In the genomic region with DNA sequence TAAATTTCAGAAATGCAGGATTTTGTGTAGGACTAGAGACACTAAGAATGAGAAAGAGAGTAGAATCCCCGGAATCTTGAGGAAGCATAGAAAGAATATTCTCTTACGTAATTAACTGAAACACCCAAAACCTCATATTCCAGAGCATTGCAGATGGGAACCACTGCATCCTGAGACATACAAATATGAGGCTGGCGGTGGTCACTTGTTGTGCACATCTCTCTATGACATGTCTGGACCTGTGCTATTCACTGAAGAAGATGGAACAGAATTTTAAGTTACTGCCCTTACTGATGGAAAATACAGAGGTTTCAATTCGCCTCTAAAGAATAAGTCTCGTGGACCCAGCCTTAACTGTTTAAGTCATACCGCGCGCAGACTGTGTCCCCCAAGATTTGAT, we compare ENCODE assay signal across 8 cellular contexts. TPM values are rescaled to one million over a fixed set of nuclear protein-coding genes. Genes with fewer than 3 reads are reported as not detected.
DNase-seq lines count a peak whose midpoint lies in the region; ATAC-seq and TF ChIP-seq lines count a peak whose summit lies in the region.

No MANE protein-coding gene starts in this region.

- peaks cover 24% of the 10 kb centered on the region for H3K4me1 Mint-ChIP-seq in activated naive CD4-positive, alpha-beta T cell treated with anti-CD3 and anti-CD28 coated beads, Interleukin-2, amount 50 U/mL, for 24 hours
- H3K4me1 Mint-ChIP-seq in activated T-helper 2 cell treated with anti-CD3 and anti-CD28 coated beads, Interferon-gamma antibody, Interleukin-2, Interleukin-4, amounts not matched to agents 10 μg/mL and 5 μg/mL and 100 μg/mL, durations not matched to agents 14 hours and 24 hours and 36 hours (ENCODE audit: low read depth) = peaks cover 25% of the 10 kb centered on the region
- peaks cover 12% of the 10 kb centered on the region for H3K4me1 Mint-ChIP-seq in type B pancreatic cell (ENCODE audit: unreplicated experiment)

- TF ChIP-seq CTCF in left lung (IDR thresholded peaks at IDR 0.05) (no peak), type B pancreatic cell (conservative IDR thresholded peaks at IDR 0.05) (no peak)

- H3K4me3 Mint-ChIP-seq in activated naive CD4-positive, alpha-beta T cell treated with anti-CD3 and anti-CD28 coated beads, Interleukin-2, amount 50 U/mL, for 24 hours = peak overlapping the region; percentile 95
- H3K4me3 Mint-ChIP-seq in activated T-helper 2 cell treated with anti-CD3 and anti-CD28 coated beads, Interferon-gamma antibody, Interleukin-2, Interleukin-4, amounts not matched to agents 10 μg/mL and 5 μg/mL and 100 μg/mL, durations not matched to agents 14 hours and 24 hours and 36 hours (ENCODE audit: low read depth) = peak overlapping the region; percentile 91
- peak overlapping the region; percentile 93 for H3K4me3 Mint-ChIP-seq in type B pancreatic cell

- ATAC-seq in left lung = no peak

- peak overlapping the region in 1 of 2 donors; percentile 89 for H3K27ac ChIP-seq in left lung

- no peaks in the 10 kb centered on the region for H3K9me3 ChIP-seq in left lung

- no peaks in the 10 kb centered on the region for H3K27me3 Mint-ChIP-seq in activated naive CD4-positive, alpha-beta T cell treated with anti-CD3 and anti-CD28 coated beads, Interleukin-2, amount 50 U/mL, for 24 hours
- H3K27me3 Mint-ChIP-seq in activated T-helper 2 cell treated with anti-CD3 and anti-CD28 coated beads, Interferon-gamma antibody, Interleukin-2, Interleukin-4, amounts not matched to agents 10 μg/mL and 5 μg/mL and 100 μg/mL, durations not matched to agents 14 hours and 24 hours and 36 hours (ENCODE audit: low read depth) = no peaks in the 10 kb centered on the region
- H3K27me3 Mint-ChIP-seq in type B pancreatic cell = no peaks in the 10 kb centered on the region

- no peaks in the 10 kb centered on the region for H3K9me3 Mint-ChIP-seq in activated naive CD4-positive, alpha-beta T cell treated with anti-CD3 and anti-CD28 coated beads, Interleukin-2, amount 50 U/mL, for 24 hours
- H3K9me3 Mint-ChIP-seq in activated T-helper 2 cell treated with anti-CD3 and anti-CD28 coated beads, Interferon-gamma antibody, Interleukin-2, Interleukin-4, amounts not matched to agents 10 μg/mL and 5 μg/mL and 100 μg/mL, durations not matched to agents 14 hours and 24 hours and 36 hours = no peaks in the 10 kb centered on the region
- H3K9me3 Mint-ChIP-seq in type B pancreatic cell = no peaks in the 10 kb centered on the region

- H3K4me3 ChIP-seq in left lung = peak overlapping the region; percentile 65 to 81

- H3K27ac Mint-ChIP-seq in activated naive CD4-positive, alpha-beta T cell treated with anti-CD3 and anti-CD28 coated beads, Interleukin-2, amount 50 U/mL, for 24 hours = peak overlapping the region; percentile 90
- peak overlapping the region; percentile 91 for H3K27ac Mint-ChIP-seq in activated T-helper 2 cell treated with anti-CD3 and anti-CD28 coated beads, Interferon-gamma antibody, Interleukin-2, Interleukin-4, amounts not matched to agents 10 μg/mL and 5 μg/mL and 100 μg/mL, durations not matched to agents 14 hours and 24 hours and 36 hours
- peak overlapping the region; percentile 85 for H3K27ac Mint-ChIP-seq in type B pancreatic cell

- H3K27me3 ChIP-seq in left lung = no peaks in the 10 kb centered on the region

- intact Hi-C loops in activated T-helper 2 cell treated with anti-CD3 and anti-CD28 coated beads, Interferon-gamma antibody, Interleukin-2, Interleukin-4, amounts not matched to agents 10 μg/mL and 5 μg/mL and 100 μg/mL, durations not matched to agents 14 hours and 24 hours and 36 hours (cut with micrococcal nuclease) = loop anchor here (2.0 to 5.0 kb wide), 2 partner anchors 36 to 62 kb away; no protein-coding TSS in a partner anchor
- intact Hi-C loops in left lung (cut with DNase I) = no loop called here

- peaks cover 0 to 26% of the 10 kb centered on the region in 2 donors for H3K4me1 ChIP-seq in left lung

- H3K36me3 Mint-ChIP-seq in activated naive CD4-positive, alpha-beta T cell treated with anti-CD3 and anti-CD28 coated beads, Interleukin-2, amount 50 U/mL, for 24 hours = peaks cover 5% of the 10 kb centered on the region
- H3K36me3 Mint-ChIP-seq in activated T-helper 2 cell treated with anti-CD3 and anti-CD28 coated beads, Interferon-gamma antibody, Interleukin-2, Interleukin-4, amounts not matched to agents 10 μg/mL and 5 μg/mL and 100 μg/mL, durations not matched to agents 14 hours and 24 hours and 36 hours (ENCODE audit: low read depth) = peaks cover 32% of the 10 kb centered on the region
- H3K36me3 Mint-ChIP-seq in type B pancreatic cell = peaks cover 4% of the 10 kb centered on the region

- H3K36me3 ChIP-seq in left lung = peaks cover 0 to 7% of the 10 kb centered on the region in 2 donors

- DNase-seq in activated naive CD4-positive, alpha-beta T cell treated with anti-CD3 and anti-CD28 coated beads, Interleukin-2, amount 50 U/mL, for 16 hours = no peak
- no peak for DNase-seq in activated T-helper 2 cell treated with anti-CD3 and anti-CD28 coated beads, Interferon-gamma antibody, Interleukin-2, Interleukin-4, amounts not matched to agents 10 μg/mL and 5 μg/mL and 100 μg/mL, durations not matched to agents 14 hours and 24 hours and 36 hours (ENCODE audit: low spot score)
- DNase-seq in left lung = no peak
- no peak for DNase-seq in type B pancreatic cell (ENCODE audit: extremely low spot score, unreplicated experiment)
- DNase-seq in NCI-H1694 treated with DMSO at 0.1 percent for 48 hours (lab: John Stamatoyannopoulos, UW) = no peak
- DNase-seq in NCI-H1092 (lab: John Stamatoyannopoulos, UW) = no peak
- no peak for DNase-seq in NCI-H446 treated with DMSO at 0.1 percent for 48 hours (lab: John Stamatoyannopoulos, UW)

RNA-seq across cellular contexts. Expression of gene RAD51C, which starts 0.8 kb away (rescaled TPM):
- total RNA-seq in activated T-helper 2 cell treated with anti-CD3 and anti-CD28 coated beads, Interferon-gamma antibody, Interleukin-2, Interleukin-4, amounts not matched to agents 10 μg/mL and 5 μg/mL and 100 μg/mL, durations not matched to agents 14 hours and 24 hours and 36 hours = 58.1 and 62.7 TPM in 2 replicates
- total RNA-seq in left lung (10 to 100 TPM; 21.6 to 22.5 TPM), type B pancreatic cell (ENCODE audit: low replicate concordance) (32.0 and 36.8 TPM in 2 replicates)

RNA-seq across cellular contexts. Expression of gene TEX14, which starts 1.4 kb away (rescaled TPM):
- total RNA-seq in activated T-helper 2 cell treated with anti-CD3 and anti-CD28 coated beads, Interferon-gamma antibody, Interleukin-2, Interleukin-4, amounts not matched to agents 10 μg/mL and 5 μg/mL and 100 μg/mL, durations not matched to agents 14 hours and 24 hours and 36 hours = 0.09 and 0.18 TPM in 2 replicates
- under 1 TPM; 0.47 TPM for total RNA-seq in left lung
- total RNA-seq in type B pancreatic cell (ENCODE audit: low replicate concordance) = 0.17 and 0.34 TPM in 2 replicates
